17 cellular contexts compared by ENCODE assay signal in genomic region chr6:117989086-117989485, GRCh38.
DNase-seq lines count a peak whose midpoint lies in the region; ATAC-seq lines count a peak whose summit lies in the region.
"Had no signal": no experiment of that assay in that cellular context is flagged by ENCODE, and none has a peak within 500 bp of the region (broad histone marks: within the 10 kb centered on the region; RNA-seq: fewer than 3 reads in every experiment).

No MANE protein-coding gene starts in this region.

- ATAC-seq in HG03039 (IDR thresholded peaks at IDR 0.05; ENCODE audit: unreplicated experiment) (no peak), GM19023 (IDR thresholded peaks at IDR 0.05; ENCODE audit: unreplicated experiment) (no peak)

- no peaks in the 10 kb centered on the region for H3K9me3 ChIP-seq in SJCRH30 (replicated peaks)
- H3K9me3 ChIP-seq: BE2C had no signal

- DNase-seq in SK-MEL-5 (ENCODE audit: low read depth, low spot score) (peak; percentile 41), globus pallidus (ENCODE audit: low spot score) (peak; percentile 43), putamen (ENCODE audit: low spot score) (peak; percentile 25), SJCRH30 (no peak), dermis blood vessel endothelial cell (no peak)
- DNase-seq: BE2C; CD4-positive, alpha-beta memory T cell; COR-L47; DMS153; DMS79 treated with DMSO at 0.1 percent for 48 hours; EL; GOT3; H9; IMR-90 had no signal

- in situ Hi-C loops in SK-MEL-5 (cut with HindIII; ENCODE audit: low pct_unique_long_range_greater_than_20kb, low sequenced_read_pairs): no loop called here

- H3K4me3 ChIP-seq in SJCRH30: no peak overlapping the region

- H3K27ac ChIP-seq in SJCRH30: no peak overlapping the region
- H3K27ac ChIP-seq: C4-2B had no signal

- H3K27me3 ChIP-seq in SJCRH30: no peaks in the 10 kb centered on the region
- H3K27me3 ChIP-seq: BE2C had no signal

- H3K36me3 ChIP-seq in SJCRH30: no peaks in the 10 kb centered on the region
- H3K36me3 ChIP-seq: BE2C had no signal

- no peaks in the 10 kb centered on the region for H3K4me1 ChIP-seq in SJCRH30
- H3K4me1 ChIP-seq: BE2C had no signal

Comparison
In these comparisons a context has a peak if more than half of its experiments do, and no peak if none do; other contexts are left out.
1. DNase-seq: peak in SK-MEL-5 (single experiment), globus pallidus (single experiment) and putamen (single experiment); none in SJCRH30 (0 of 2) and dermis blood vessel endothelial cell (single experiment).